Comparison of ENCODE assay signal across 8 cellular contexts in the genomic region with DNA sequence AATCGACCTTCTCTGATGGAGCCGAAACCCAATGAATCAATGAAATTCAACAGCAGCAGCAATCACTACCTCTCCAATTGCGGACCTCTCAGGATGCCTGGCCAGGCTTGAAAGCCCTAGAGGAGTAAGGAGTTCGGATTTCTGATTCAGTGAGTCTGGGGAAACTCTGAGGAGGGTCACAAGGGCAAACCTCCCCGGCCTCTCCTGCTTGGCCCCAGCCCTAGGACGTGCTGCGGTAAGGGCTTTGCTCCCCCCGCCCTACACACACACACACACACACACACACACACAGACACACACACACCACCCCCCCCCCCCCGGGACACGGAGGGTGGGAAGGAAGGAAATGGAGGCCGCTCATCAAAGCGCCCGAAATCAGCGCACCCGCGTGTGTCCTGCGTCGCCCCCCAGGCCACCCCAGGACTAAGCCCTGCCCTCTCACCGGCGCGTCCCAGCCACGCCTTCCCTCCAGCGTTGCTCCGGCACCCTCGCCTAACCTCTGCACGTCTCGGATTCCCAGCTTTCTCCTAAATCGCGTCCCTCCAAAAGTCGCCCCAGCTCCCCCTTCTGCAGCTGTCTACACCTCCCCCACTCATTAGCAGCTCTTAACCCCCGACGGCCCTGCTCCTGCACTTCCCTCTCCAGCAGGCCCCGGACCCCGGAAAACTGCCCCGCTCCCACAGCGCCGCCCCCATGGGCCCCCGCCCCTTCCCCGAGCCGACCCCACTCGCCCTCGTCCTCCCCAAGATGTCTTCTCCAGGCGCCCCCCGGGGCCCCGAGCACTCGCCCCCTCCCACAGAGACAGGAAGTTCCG. TPM values are rescaled to one million over a fixed set of nuclear protein-coding genes. Genes with fewer than 3 reads are reported as not detected.
DNase-seq lines count a peak whose midpoint lies in the region; ATAC-seq and TF ChIP-seq lines count a peak whose summit lies in the region.

No MANE protein-coding gene starts in this region.

- H3K4me1 Mint-ChIP-seq in activated CD8-positive, alpha-beta T cell treated with anti-CD3 and anti-CD28 coated beads, Interleukin-2, amount 10 ng/mL, durations not matched to agents 7 days and 5 days (ENCODE audit: low read depth): peaks cover 20% of the 10 kb centered on the region
- peaks cover 14 to 28% of the 10 kb centered on the region in 2 donors for H3K4me1 Mint-ChIP-seq in natural killer cell treated with Interleukin-12 subunit alpha and Interleukin-12 subunit beta and Interleukin-15 and Interleukin-18, amount 100 ng/mL, for 72 hours (ENCODE audit: low read depth in 2 of 2)

- CTCF ChIA-PET in activated CD8-positive, alpha-beta T cell treated with anti-CD3 and anti-CD28 coated beads, Interleukin-2, amount 10 ng/mL, durations not matched to agents 7 days and 5 days (lab: Charles Lee): interaction anchor here (1.3 to 1.7 kb wide), 4 partner anchors 9 to 147 kb away, joined by 4 to 7 read pairs (median 6); no protein-coding TSS in a partner anchor

- no peaks in the 10 kb centered on the region for H3K27me3 ChIP-seq in vagina

- peak; percentile 10 for ATAC-seq in activated CD8-positive, alpha-beta T cell treated with anti-CD3 and anti-CD28 coated beads, Interleukin-2, amount 10 ng/mL, durations not matched to agents 7 days and 5 days
- ATAC-seq in natural killer cell treated with Interleukin-12 subunit alpha and Interleukin-12 subunit beta and Interleukin-15 and Interleukin-18, amount 100 ng/mL, for 72 hours: peak; percentile 1 to 19

- H3K9me3 ChIP-seq in KOPT-K1 (ENCODE audit: insufficient read depth, low read length, poor library complexity, severe bottlenecking) (no peaks in the 10 kb centered on the region), vagina (no peaks in the 10 kb centered on the region)

- intact Hi-C loops in vagina (cut with DNase I): no loop called here

- H3K4me3 Mint-ChIP-seq in activated CD8-positive, alpha-beta T cell treated with anti-CD3 and anti-CD28 coated beads, Interleukin-2, amount 10 ng/mL, durations not matched to agents 7 days and 5 days: peak overlapping the region; percentile 91
- peak overlapping the region; percentile 96 for H3K4me3 Mint-ChIP-seq in natural killer cell treated with Interleukin-12 subunit alpha and Interleukin-12 subunit beta and Interleukin-15 and Interleukin-18, amount 100 ng/mL, for 72 hours

- peak; percentile 46 for DNase-seq in NK-92 treated with Interleukin-12 subunit alpha and Interleukin-12 subunit beta, amount 100 ng/mL, for 24 hours (lab: John Stamatoyannopoulos, UW)
- DNase-seq in NK-92 (lab: John Stamatoyannopoulos, UW; ENCODE audit: unreplicated experiment) (no peak), epithelial cell of proximal tubule (ENCODE audit: low read depth) (no peak), vagina (ENCODE audit: extremely low spot score in 2 of 2) (no peak), HuH-7.5 (ENCODE audit: low spot score) (no peak)
- peak; percentile 38 for DNase-seq in activated CD8-positive, alpha-beta T cell treated with anti-CD3 and anti-CD28 coated beads, Interleukin-2, amount 10 ng/mL, durations not matched to agents 7 days and 5 days
- no peak for DNase-seq in natural killer cell treated with Interleukin-12 subunit alpha and Interleukin-12 subunit beta and Interleukin-15 and Interleukin-18, amount 100 ng/mL, for 72 hours (ENCODE audit: low spot score)

- peak overlapping the region; percentile 89 for H3K4me3 ChIP-seq in epithelial cell of proximal tubule (ENCODE audit: low read depth, low read length)
- H3K4me3 ChIP-seq in vagina: peak overlapping the region; percentile 58 to 93

- no peak for TF ChIP-seq POLR2A in vagina (IDR thresholded peaks at IDR 0.05)

- no peak for TF ChIP-seq CTCF in epithelial cell of proximal tubule (conservative IDR thresholded peaks at IDR 0.05; ENCODE audit: low read depth, low read length)
- no peak for TF ChIP-seq CTCF in vagina (IDR thresholded peaks at IDR 0.05)

- POLR2A ChIA-PET in activated CD8-positive, alpha-beta T cell treated with anti-CD3 and anti-CD28 coated beads, Interleukin-2, amount 10 ng/mL, durations not matched to agents 7 days and 5 days (lab: Charles Lee): interaction anchor here (0.6 to 1.5 kb wide), 4 partner anchors 10 to 400 kb away, joined by 3 to 12 read pairs (median 5); partner anchors contain the start of gene POLDIP3

- H3K36me3 ChIP-seq in KOPT-K1 (ENCODE audit: insufficient read depth, low read length) (no peaks in the 10 kb centered on the region), vagina (no peaks in the 10 kb centered on the region)

- H3K27ac Mint-ChIP-seq in activated CD8-positive, alpha-beta T cell treated with anti-CD3 and anti-CD28 coated beads, Interleukin-2, amount 10 ng/mL, durations not matched to agents 7 days and 5 days: peak overlapping the region; percentile 80
- H3K27ac Mint-ChIP-seq in natural killer cell treated with Interleukin-12 subunit alpha and Interleukin-12 subunit beta and Interleukin-15 and Interleukin-18, amount 100 ng/mL, for 72 hours: peak overlapping the region; percentile 66 to 84

- H3K27ac ChIP-seq in KOPT-K1 (ENCODE audit: low read depth, low read length, poor library complexity, severe bottlenecking) (peak overlapping the region; percentile 66), vagina (peak overlapping the region; percentile 59)

- no peaks in the 10 kb centered on the region for H3K9me3 Mint-ChIP-seq in activated CD8-positive, alpha-beta T cell treated with anti-CD3 and anti-CD28 coated beads, Interleukin-2, amount 10 ng/mL, durations not matched to agents 7 days and 5 days (ENCODE audit: insufficient read depth)
- no peaks in the 10 kb centered on the region for H3K9me3 Mint-ChIP-seq in natural killer cell treated with Interleukin-12 subunit alpha and Interleukin-12 subunit beta and Interleukin-15 and Interleukin-18, amount 100 ng/mL, for 72 hours

- H3K27me3 Mint-ChIP-seq in activated CD8-positive, alpha-beta T cell treated with anti-CD3 and anti-CD28 coated beads, Interleukin-2, amount 10 ng/mL, durations not matched to agents 7 days and 5 days (ENCODE audit: low read depth): peaks cover 3% of the 10 kb centered on the region
- H3K27me3 Mint-ChIP-seq in natural killer cell treated with Interleukin-12 subunit alpha and Interleukin-12 subunit beta and Interleukin-15 and Interleukin-18, amount 100 ng/mL, for 72 hours: no peaks in the 10 kb centered on the region

- peaks cover 24% of the 10 kb centered on the region for H3K4me1 ChIP-seq in vagina

- peaks cover 5% of the 10 kb centered on the region for H3K36me3 Mint-ChIP-seq in activated CD8-positive, alpha-beta T cell treated with anti-CD3 and anti-CD28 coated beads, Interleukin-2, amount 10 ng/mL, durations not matched to agents 7 days and 5 days (ENCODE audit: low read depth)
- no peaks in the 10 kb centered on the region for H3K36me3 Mint-ChIP-seq in natural killer cell treated with Interleukin-12 subunit alpha and Interleukin-12 subunit beta and Interleukin-15 and Interleukin-18, amount 100 ng/mL, for 72 hours

RNA-seq across cellular contexts. Expression of gene PACSIN2, which starts 0.7 kb away (rescaled TPM):
- total RNA-seq in activated CD8-positive, alpha-beta T cell treated with anti-CD3 and anti-CD28 coated beads, Interleukin-2, amount 10 ng/mL, durations not matched to agents 7 days and 5 days: 10 to 100 TPM; 27.5 to 30.8 TPM
- total RNA-seq in epithelial cell of proximal tubule: 47.5 and 63.0 TPM in 2 replicates
- 10 to 100 TPM; 34.5 to 64.0 TPM for total RNA-seq in natural killer cell treated with Interleukin-12 subunit alpha and Interleukin-12 subunit beta and Interleukin-15 and Interleukin-18, amount 100 ng/mL, for 72 hours
- 46.2 TPM for total RNA-seq in vagina

Comparison
In these comparisons a context has a peak if more than half of its experiments do, and no peak if none do; other contexts are left out.
1. DNase-seq: peak in NK-92 treated with Interleukin-12 subunit alpha and Interleukin-12 subunit beta, amount 100 ng/mL, for 24 hours (single experiment) and activated CD8-positive, alpha-beta T cell treated with anti-CD3 and anti-CD28 coated beads, Interleukin-2, amount 10 ng/mL, durations not matched to agents 7 days and 5 days (single experiment); none in NK-92 (single experiment), epithelial cell of proximal tubule (single experiment), natural killer cell treated with Interleukin-12 subunit alpha and Interleukin-12 subunit beta and Interleukin-15 and Interleukin-18, amount 100 ng/mL, for 72 hours (single experiment), vagina (0 of 2) and HuH-7.5 (single experiment).